In genomic region chr10:79152423-79152817, GRCh38 we compare ENCODE assay signal across 14 cellular contexts.
DNase-seq lines count a peak whose midpoint lies in the region; ATAC-seq and TF ChIP-seq lines count a peak whose summit lies in the region.
"Had no signal": no experiment of that assay in that cellular context is flagged by ENCODE, and none has a peak within 500 bp of the region (broad histone marks: within the 10 kb centered on the region; RNA-seq: fewer than 3 reads in every experiment).

No MANE protein-coding gene starts in this region.

- peak overlapping the region; percentile 83 to 91 for H3K27ac ChIP-seq in esophagus (ENCODE audit: low read depth in 2 of 2, low read length in 1 of 2)

- ATAC-seq in GM18873 (IDR thresholded peaks at IDR 0.05; ENCODE audit: low FRiP score, unreplicated experiment) = no peak
- ATAC-seq: left lobe of liver had no signal

- H3K36me3 Mint-ChIP-seq in activated T-helper 1 cell treated with anti-CD3 and anti-CD28 coated beads, Interleukin-12 subunit alpha, Interleukin-12 subunit beta, Interleukin-2, Interleukin-4 antibody, amounts not matched to agents 30 ng/mL and 10 ng/mL and 1 ng/mL, durations not matched to agents 14 hours and 24 hours and 36 hours (ENCODE audit: low read depth) = peaks cover 1% of the 10 kb centered on the region

- H3K4me1 ChIP-seq in esophagus (ENCODE audit: control insufficient read depth in 2 of 2, insufficient read depth in 2 of 2, low read length in 1 of 2) = peaks cover 51 to 59% of the 10 kb centered on the region in 2 donors

- no peak overlapping the region for H3K27ac Mint-ChIP-seq in activated T-helper 1 cell treated with anti-CD3 and anti-CD28 coated beads, Interleukin-12 subunit alpha, Interleukin-12 subunit beta, Interleukin-2, Interleukin-4 antibody, amounts not matched to agents 30 ng/mL and 10 ng/mL and 1 ng/mL, durations not matched to agents 14 hours and 24 hours and 36 hours
- H3K27ac Mint-ChIP-seq: CD4-positive, alpha-beta T cell had no signal

- H3K27me3 Mint-ChIP-seq in activated T-helper 1 cell treated with anti-CD3 and anti-CD28 coated beads, Interleukin-12 subunit alpha, Interleukin-12 subunit beta, Interleukin-2, Interleukin-4 antibody, amounts not matched to agents 30 ng/mL and 10 ng/mL and 1 ng/mL, durations not matched to agents 14 hours and 24 hours and 36 hours (ENCODE audit: insufficient read depth) = peaks cover 1% of the 10 kb centered on the region
- H3K27me3 Mint-ChIP-seq: CD4-positive, alpha-beta T cell had no signal

- no peaks in the 10 kb centered on the region for H3K27me3 ChIP-seq in esophagus (ENCODE audit: control insufficient read depth in 1 of 2, insufficient read depth in 2 of 2, low read length in 2 of 2)

- intact Hi-C loops in posterior vena cava (cut with DNase I) = no loop called here
- intact Hi-C loops in activated T-helper 1 cell treated with anti-CD3 and anti-CD28 coated beads, Interleukin-12 subunit alpha, Interleukin-12 subunit beta, Interleukin-2, Interleukin-4 antibody, amounts not matched to agents 30 ng/mL and 10 ng/mL and 1 ng/mL, durations not matched to agents 14 hours and 24 hours and 36 hours (cut with micrococcal nuclease) = no loop called here

- DNase-seq in AG10803 (ENCODE audit: low read depth) = peak; percentile 56
- DNase-seq in NCI-H226 = peak; percentile 50
- peak; percentile 90 for DNase-seq in posterior vena cava (ENCODE audit: low spot score)
- DNase-seq in ecto neural progenitor cell (ENCODE audit: low spot score) = no peak
- no peak for DNase-seq in NCI-H748 treated with DMSO at 0.1 percent for 48 hours (lab: John Stamatoyannopoulos, UW)
- DNase-seq in activated T-helper 1 cell treated with anti-CD3 and anti-CD28 coated beads, Interleukin-12 subunit alpha, Interleukin-12 subunit beta, Interleukin-2, Interleukin-4 antibody, amounts not matched to agents 30 ng/mL and 10 ng/mL and 1 ng/mL, durations not matched to agents 14 hours and 24 hours and 36 hours (ENCODE audit: low spot score) = no peak
- DNase-seq: activated CD4-positive, CD25-positive, alpha-beta regulatory T cell; activated gamma-delta T cell; CD4-positive, alpha-beta T cell; NCI-H1417 treated with DMSO at 0.1 percent for 48 hours; small intestine had no signal

- no peak overlapping the region for H3K4me3 Mint-ChIP-seq in activated T-helper 1 cell treated with anti-CD3 and anti-CD28 coated beads, Interleukin-12 subunit alpha, Interleukin-12 subunit beta, Interleukin-2, Interleukin-4 antibody, amounts not matched to agents 30 ng/mL and 10 ng/mL and 1 ng/mL, durations not matched to agents 14 hours and 24 hours and 36 hours
- H3K4me3 Mint-ChIP-seq: CD4-positive, alpha-beta T cell had no signal

- no peaks in the 10 kb centered on the region for H3K9me3 Mint-ChIP-seq in activated T-helper 1 cell treated with anti-CD3 and anti-CD28 coated beads, Interleukin-12 subunit alpha, Interleukin-12 subunit beta, Interleukin-2, Interleukin-4 antibody, amounts not matched to agents 30 ng/mL and 10 ng/mL and 1 ng/mL, durations not matched to agents 14 hours and 24 hours and 36 hours
- H3K9me3 Mint-ChIP-seq: CD4-positive, alpha-beta T cell had no signal

- 45 to 63% methylated on average over 7 of the region's 7 CpGs for WGBS in esophagus, 2 donors

- no peak overlapping the region for H3K4me3 ChIP-seq in AG10803 (ENCODE audit: low read length)
- H3K4me3 ChIP-seq in esophagus (ENCODE audit: low read depth in 1 of 2, low read length in 2 of 2) = no peak overlapping the region

- H3K36me3 ChIP-seq in esophagus (ENCODE audit: control insufficient read depth in 2 of 2, insufficient read depth in 2 of 2, low read length in 1 of 2) = peaks cover 0 to 8% of the 10 kb centered on the region in 2 donors

- H3K4me1 Mint-ChIP-seq in activated T-helper 1 cell treated with anti-CD3 and anti-CD28 coated beads, Interleukin-12 subunit alpha, Interleukin-12 subunit beta, Interleukin-2, Interleukin-4 antibody, amounts not matched to agents 30 ng/mL and 10 ng/mL and 1 ng/mL, durations not matched to agents 14 hours and 24 hours and 36 hours (ENCODE audit: low read depth) = peaks cover 25% of the 10 kb centered on the region

- no peak for TF ChIP-seq CTCF in AG10803 (conservative IDR thresholded peaks at IDR 0.05; ENCODE audit: low read length)

- H3K9me3 ChIP-seq in esophagus (ENCODE audit: control insufficient read depth in 2 of 2, insufficient read depth in 1 of 2, low read depth in 1 of 2, low read length in 1 of 2) = no peaks in the 10 kb centered on the region

Comparison
In these comparisons a context has a peak if more than half of its experiments do, and no peak if none do; other contexts are left out.
1. DNase-seq: peak in AG10803 (single experiment), NCI-H226 (single experiment) and posterior vena cava (single experiment); none in ecto neural progenitor cell (single experiment), NCI-H748 treated with DMSO at 0.1 percent for 48 hours (single experiment) and activated T-helper 1 cell treated with anti-CD3 and anti-CD28 coated beads, Interleukin-12 subunit alpha, Interleukin-12 subunit beta, Interleukin-2, Interleukin-4 antibody, amounts not matched to agents 30 ng/mL and 10 ng/mL and 1 ng/mL, durations not matched to agents 14 hours and 24 hours and 36 hours (single experiment).